Comparison of ENCODE assay signal across 1 cellular context in the genomic region with DNA sequence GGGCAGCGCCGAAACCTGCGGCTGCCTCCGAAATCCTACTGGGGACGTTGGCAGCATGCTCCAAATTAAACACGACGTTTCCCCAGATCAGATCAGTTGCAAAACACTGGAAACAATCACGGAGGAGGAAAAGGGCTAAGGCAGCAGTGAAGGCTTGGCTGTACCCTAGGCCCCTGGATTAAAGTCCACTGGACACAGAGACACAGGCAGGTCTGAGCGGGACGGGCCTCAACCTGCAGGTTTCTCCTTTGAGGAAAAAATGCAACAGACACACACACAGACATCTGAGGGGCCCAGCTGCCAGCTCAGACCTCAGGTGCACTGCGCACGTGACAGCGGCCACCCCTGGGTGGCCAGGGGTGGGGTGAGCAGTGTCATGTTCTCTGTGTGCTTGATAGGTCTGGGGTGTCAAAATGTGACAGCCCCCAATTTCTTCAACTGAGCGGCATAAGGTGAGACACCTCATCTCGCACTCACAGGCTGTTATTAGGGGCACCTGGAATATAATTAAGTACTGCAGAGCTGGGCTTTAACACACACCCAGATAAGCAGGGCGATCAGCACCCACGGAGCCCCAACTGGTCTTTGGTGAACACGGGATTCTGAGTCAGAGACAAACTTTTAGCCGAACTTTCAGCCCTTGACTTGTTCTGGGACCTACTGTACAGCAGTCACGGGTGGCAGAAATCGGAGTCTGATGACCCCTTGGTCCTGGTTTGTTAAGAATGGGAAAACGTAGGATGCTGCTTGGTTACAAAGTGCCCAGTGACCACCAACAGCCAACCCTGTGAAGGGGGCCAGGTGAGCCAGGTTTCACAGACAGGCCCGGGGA.
TF ChIP-seq lines count a peak whose summit lies in the region.

No MANE protein-coding gene starts in this region.

TF ChIP-seq in HepG2, 621 proteins besides CTCF, POLR2A, EP300 and RAD21 (continued from another document and continues in another):
- TF ChIP-seq, protein P1, sequence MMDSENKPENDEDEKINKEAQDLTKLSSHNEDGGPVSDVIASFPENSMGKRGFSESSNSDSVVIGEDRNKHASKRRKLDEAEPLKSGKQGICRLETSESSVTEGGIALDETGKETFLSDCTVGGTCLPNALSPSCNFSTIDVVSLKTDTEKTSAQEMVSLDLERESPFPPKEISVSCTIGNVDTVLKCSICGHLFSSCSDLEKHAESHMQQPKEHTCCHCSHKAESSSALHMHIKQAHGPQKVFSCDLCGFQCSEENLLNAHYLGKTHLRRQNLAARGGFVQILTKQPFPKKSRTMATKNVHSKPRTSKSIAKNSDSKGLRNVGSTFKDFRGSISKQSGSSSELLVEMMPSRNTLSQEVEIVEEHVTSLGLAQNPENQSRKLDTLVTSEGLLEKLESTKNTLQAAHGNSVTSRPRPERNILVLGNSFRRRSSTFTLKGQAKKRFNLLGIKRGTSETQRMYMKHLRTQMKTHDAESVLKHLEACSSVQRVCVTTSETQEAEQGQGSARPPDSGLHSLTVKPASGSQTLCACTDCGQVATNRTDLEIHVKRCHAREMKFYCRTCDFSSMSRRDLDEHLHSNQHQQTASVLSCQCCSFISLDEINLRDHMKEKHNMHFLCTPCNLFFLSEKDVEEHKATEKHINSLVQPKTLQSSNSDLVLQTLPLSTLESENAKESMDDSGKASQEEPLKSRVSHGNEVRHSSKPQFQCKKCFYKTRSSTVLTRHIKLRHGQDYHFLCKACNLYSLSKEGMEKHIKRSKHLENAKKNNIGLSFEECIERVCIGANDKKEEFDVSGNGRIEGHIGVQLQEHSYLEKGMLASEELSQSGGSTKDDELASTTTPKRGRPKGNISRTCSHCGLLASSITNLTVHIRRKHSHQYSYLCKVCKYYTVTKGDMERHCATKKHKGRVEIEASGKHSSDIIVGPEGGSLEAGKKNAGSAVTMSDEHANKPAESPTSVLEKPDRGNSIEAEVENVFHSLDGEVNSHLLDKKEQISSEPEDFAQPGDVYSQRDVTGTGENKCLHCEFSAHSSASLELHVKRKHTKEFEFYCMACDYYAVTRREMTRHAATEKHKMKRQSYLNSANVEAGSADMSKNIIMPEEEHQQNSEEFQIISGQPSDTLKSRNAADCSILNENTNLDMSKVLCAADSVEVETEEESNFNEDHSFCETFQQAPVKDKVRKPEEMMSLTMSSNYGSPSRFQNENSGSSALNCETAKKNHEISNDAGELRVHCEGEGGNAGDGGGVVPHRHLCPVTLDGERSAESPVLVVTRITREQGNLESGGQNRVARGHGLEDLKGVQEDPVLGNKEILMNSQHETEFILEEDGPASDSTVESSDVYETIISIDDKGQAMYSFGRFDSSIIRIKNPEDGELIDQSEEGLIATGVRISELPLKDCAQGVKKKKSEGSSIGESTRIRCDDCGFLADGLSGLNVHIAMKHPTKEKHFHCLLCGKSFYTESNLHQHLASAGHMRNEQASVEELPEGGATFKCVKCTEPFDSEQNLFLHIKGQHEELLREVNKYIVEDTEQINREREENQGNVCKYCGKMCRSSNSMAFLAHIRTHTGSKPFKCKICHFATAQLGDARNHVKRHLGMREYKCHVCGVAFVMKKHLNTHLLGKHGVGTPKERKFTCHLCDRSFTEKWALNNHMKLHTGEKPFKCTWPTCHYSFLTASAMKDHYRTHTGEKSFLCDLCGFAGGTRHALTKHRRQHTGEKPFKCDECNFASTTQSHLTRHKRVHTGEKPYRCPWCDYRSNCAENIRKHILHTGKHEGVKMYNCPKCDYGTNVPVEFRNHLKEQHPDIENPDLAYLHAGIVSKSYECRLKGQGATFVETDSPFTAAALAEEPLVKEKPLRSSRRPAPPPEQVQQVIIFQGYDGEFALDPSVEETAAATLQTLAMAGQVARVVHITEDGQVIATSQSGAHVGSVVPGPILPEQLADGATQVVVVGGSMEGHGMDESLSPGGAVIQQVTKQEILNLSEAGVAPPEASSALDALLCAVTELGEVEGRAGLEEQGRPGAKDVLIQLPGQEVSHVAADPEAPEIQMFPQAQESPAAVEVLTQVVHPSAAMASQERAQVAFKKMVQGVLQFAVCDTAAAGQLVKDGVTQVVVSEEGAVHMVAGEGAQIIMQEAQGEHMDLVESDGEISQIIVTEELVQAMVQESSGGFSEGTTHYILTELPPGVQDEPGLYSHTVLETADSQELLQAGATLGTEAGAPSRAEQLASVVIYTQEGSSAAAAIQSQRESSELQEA (CRISPR knock-in tag; IDR thresholded peaks at IDR 0.05; ENCODE audit: not compliant biosample characterization): no peak
- TF ChIP-seq KMT2B (CRISPR knock-in tag; IDR thresholded peaks at IDR 0.05) (peak; percentile 47; the same call in 1 of the 2 replicates), ZNF629 (CRISPR knock-in tag; conservative IDR thresholded peaks at IDR 0.05) (peak; percentile 52; the same call in 1 of the 2 replicates), MATR3 (CRISPR knock-in tag; IDR thresholded peaks at IDR 0.05) (no peak), ZNF343 (CRISPR knock-in tag; IDR thresholded peaks at IDR 0.05) (0 out of 2 replicates have a peak, but pooled peaks have one; percentile 27), HOXA3 (CRISPR knock-in tag; IDR thresholded peaks at IDR 0.05) (peak; percentile 76), ZNF251 (CRISPR knock-in tag; IDR thresholded peaks at IDR 0.05) (no peak), KDM3A (CRISPR knock-in tag; IDR thresholded peaks at IDR 0.05; ENCODE audit: low read depth) (peak; percentile 64; the same call in 1 of the 2 replicates), ZSCAN20 (CRISPR knock-in tag; IDR thresholded peaks at IDR 0.05; ENCODE audit: borderline replicate concordance) (no peak), POGZ (CRISPR knock-in tag; IDR thresholded peaks at IDR 0.05) (peak; percentile 37; the same call in 1 of the 2 replicates), RFXANK (CRISPR knock-in tag; IDR thresholded peaks at IDR 0.05) (no peak), MIER2 (CRISPR knock-in tag; IDR thresholded peaks at IDR 0.05) (no peak; the same call in 1 of the 2 replicates)
- TF ChIP-seq, protein P2, sequence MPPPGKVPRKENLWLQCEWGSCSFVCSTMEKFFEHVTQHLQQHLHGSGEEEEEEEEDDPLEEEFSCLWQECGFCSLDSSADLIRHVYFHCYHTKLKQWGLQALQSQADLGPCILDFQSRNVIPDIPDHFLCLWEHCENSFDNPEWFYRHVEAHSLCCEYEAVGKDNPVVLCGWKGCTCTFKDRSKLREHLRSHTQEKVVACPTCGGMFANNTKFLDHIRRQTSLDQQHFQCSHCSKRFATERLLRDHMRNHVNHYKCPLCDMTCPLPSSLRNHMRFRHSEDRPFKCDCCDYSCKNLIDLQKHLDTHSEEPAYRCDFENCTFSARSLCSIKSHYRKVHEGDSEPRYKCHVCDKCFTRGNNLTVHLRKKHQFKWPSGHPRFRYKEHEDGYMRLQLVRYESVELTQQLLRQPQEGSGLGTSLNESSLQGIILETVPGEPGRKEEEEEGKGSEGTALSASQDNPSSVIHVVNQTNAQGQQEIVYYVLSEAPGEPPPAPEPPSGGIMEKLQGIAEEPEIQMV (CRISPR knock-in tag; IDR thresholded peaks at IDR 0.05; ENCODE audit: low read depth): no peak
- TF ChIP-seq, protein P3, sequence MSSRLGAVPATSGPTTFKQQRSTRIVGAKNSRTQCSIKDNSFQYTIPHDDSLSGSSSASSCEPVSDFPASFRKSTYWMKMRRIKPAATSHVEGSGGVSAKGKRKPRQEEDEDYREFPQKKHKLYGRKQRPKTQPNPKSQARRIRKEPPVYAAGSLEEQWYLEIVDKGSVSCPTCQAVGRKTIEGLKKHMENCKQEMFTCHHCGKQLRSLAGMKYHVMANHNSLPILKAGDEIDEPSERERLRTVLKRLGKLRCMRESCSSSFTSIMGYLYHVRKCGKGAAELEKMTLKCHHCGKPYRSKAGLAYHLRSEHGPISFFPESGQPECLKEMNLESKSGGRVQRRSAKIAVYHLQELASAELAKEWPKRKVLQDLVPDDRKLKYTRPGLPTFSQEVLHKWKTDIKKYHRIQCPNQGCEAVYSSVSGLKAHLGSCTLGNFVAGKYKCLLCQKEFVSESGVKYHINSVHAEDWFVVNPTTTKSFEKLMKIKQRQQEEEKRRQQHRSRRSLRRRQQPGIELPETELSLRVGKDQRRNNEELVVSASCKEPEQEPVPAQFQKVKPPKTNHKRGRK (CRISPR knock-in tag; IDR thresholded peaks at IDR 0.05): no peak
- TF ChIP-seq, protein P4, sequence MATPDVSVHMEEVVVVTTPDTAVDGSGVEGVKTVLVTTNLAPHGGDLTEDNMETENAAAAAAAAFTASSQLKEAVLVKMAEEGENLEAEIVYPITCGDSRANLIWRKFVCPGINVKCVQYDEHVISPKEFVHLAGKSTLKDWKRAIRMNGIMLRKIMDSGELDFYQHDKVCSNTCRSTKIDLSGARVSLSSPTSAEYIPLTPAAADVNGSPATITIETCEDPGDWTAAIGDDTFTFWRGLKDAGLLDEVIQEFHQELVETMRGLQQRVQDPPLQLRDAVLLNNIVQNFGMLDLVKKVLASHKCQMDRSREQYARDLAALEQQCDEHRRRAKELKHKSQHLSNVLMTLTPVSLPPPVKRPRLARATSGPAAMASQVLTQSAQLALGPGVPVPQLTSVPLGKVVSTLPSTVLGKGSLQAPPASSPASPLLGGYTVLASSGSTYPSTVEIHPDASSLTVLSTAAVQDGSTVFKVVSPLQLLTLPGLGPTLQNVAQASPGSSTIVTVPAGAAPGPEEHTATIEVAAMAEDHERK (CRISPR knock-in tag; IDR thresholded peaks at IDR 0.05; ENCODE audit: low read depth): no peak
- TF ChIP-seq, protein P5, sequence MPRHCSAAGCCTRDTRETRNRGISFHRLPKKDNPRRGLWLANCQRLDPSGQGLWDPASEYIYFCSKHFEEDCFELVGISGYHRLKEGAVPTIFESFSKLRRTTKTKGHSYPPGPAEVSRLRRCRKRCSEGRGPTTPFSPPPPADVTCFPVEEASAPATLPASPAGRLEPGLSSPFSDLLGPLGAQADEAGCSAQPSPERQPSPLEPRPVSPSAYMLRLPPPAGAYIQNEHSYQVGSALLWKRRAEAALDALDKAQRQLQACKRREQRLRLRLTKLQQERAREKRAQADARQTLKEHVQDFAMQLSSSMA (CRISPR knock-in tag; IDR thresholded peaks at IDR 0.05): peak; percentile 46; the same call in 1 of the 2 replicates
- TF ChIP-seq, protein P6, sequence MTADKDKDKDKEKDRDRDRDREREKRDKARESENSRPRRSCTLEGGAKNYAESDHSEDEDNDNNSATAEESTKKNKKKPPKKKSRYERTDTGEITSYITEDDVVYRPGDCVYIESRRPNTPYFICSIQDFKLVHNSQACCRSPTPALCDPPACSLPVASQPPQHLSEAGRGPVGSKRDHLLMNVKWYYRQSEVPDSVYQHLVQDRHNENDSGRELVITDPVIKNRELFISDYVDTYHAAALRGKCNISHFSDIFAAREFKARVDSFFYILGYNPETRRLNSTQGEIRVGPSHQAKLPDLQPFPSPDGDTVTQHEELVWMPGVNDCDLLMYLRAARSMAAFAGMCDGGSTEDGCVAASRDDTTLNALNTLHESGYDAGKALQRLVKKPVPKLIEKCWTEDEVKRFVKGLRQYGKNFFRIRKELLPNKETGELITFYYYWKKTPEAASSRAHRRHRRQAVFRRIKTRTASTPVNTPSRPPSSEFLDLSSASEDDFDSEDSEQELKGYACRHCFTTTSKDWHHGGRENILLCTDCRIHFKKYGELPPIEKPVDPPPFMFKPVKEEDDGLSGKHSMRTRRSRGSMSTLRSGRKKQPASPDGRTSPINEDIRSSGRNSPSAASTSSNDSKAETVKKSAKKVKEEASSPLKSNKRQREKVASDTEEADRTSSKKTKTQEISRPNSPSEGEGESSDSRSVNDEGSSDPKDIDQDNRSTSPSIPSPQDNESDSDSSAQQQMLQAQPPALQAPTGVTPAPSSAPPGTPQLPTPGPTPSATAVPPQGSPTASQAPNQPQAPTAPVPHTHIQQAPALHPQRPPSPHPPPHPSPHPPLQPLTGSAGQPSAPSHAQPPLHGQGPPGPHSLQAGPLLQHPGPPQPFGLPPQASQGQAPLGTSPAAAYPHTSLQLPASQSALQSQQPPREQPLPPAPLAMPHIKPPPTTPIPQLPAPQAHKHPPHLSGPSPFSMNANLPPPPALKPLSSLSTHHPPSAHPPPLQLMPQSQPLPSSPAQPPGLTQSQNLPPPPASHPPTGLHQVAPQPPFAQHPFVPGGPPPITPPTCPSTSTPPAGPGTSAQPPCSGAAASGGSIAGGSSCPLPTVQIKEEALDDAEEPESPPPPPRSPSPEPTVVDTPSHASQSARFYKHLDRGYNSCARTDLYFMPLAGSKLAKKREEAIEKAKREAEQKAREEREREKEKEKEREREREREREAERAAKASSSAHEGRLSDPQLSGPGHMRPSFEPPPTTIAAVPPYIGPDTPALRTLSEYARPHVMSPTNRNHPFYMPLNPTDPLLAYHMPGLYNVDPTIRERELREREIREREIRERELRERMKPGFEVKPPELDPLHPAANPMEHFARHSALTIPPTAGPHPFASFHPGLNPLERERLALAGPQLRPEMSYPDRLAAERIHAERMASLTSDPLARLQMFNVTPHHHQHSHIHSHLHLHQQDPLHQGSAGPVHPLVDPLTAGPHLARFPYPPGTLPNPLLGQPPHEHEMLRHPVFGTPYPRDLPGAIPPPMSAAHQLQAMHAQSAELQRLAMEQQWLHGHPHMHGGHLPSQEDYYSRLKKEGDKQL (CRISPR knock-in tag; IDR thresholded peaks at IDR 0.05; ENCODE audit: low read depth): peak; percentile 68; the same call in 1 of the 2 replicates
- TF ChIP-seq, protein P7, sequence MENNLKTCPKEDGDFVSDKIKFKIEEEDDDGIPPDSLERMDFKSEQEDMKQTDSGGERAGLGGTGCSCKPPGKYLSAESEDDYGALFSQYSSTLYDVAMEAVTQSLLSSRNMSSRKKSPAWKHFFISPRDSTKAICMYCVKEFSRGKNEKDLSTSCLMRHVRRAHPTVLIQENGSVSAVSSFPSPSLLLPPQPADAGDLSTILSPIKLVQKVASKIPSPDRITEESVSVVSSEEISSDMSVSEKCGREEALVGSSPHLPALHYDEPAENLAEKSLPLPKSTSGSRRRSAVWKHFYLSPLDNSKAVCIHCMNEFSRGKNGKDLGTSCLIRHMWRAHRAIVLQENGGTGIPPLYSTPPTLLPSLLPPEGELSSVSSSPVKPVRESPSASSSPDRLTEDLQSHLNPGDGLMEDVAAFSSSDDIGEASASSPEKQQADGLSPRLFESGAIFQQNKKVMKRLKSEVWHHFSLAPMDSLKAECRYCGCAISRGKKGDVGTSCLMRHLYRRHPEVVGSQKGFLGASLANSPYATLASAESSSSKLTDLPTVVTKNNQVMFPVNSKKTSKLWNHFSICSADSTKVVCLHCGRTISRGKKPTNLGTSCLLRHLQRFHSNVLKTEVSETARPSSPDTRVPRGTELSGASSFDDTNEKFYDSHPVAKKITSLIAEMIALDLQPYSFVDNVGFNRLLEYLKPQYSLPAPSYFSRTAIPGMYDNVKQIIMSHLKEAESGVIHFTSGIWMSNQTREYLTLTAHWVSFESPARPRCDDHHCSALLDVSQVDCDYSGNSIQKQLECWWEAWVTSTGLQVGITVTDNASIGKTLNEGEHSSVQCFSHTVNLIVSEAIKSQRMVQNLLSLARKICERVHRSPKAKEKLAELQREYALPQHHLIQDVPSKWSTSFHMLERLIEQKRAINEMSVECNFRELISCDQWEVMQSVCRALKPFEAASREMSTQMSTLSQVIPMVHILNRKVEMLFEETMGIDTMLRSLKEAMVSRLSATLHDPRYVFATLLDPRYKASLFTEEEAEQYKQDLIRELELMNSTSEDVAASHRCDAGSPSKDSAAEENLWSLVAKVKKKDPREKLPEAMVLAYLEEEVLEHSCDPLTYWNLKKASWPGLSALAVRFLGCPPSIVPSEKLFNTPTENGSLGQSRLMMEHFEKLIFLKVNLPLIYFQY (CRISPR knock-in tag; IDR thresholded peaks at IDR 0.05; ENCODE audit: borderline replicate concordance): peak; percentile 88; the same call in 1 of the 2 replicates
- TF ChIP-seq, protein P8, sequence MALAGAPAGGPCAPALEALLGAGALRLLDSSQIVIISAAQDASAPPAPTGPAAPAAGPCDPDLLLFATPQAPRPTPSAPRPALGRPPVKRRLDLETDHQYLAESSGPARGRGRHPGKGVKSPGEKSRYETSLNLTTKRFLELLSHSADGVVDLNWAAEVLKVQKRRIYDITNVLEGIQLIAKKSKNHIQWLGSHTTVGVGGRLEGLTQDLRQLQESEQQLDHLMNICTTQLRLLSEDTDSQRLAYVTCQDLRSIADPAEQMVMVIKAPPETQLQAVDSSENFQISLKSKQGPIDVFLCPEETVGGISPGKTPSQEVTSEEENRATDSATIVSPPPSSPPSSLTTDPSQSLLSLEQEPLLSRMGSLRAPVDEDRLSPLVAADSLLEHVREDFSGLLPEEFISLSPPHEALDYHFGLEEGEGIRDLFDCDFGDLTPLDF (CRISPR knock-in tag; IDR thresholded peaks at IDR 0.05): peak; percentile 50; the same call in 1 of the 2 replicates
